In genomic region chr16:20300312-20301097, GRCh38 we compare ENCODE assay signal across 8 cellular contexts. TPM values are rescaled to one million over a fixed set of nuclear protein-coding genes. Genes with fewer than 3 reads are reported as not detected.
A peak's percentile ranks its signal among the peaks of the same experiment; 100 is the strongest.
DNase-seq lines count a peak whose midpoint lies in the region; ATAC-seq and TF ChIP-seq lines count a peak whose summit lies in the region.

No MANE protein-coding gene starts in this region.

- H3K4me3 ChIP-seq in SU-DHL-6 (ENCODE audit: insufficient read depth, low read length, poor library complexity, severe bottlenecking): no peak overlapping the region
- no peak overlapping the region for H3K4me3 ChIP-seq in mesenchymal stem cell (ENCODE audit: insufficient read depth in 1 of 2, low read depth in 1 of 2, low read length in 2 of 2)

- no peaks in the 10 kb centered on the region for H3K9me2 ChIP-seq in SU-DHL-6 (replicated peaks; ENCODE audit: insufficient read depth, low read length)

- 26% methylated on average over 16 of the region's 16 CpGs for WGBS in mesenchymal stem cell

- H3K36me3 Mint-ChIP-seq in type B pancreatic cell: no peaks in the 10 kb centered on the region

- H2BK15ac ChIP-seq in mesenchymal stem cell (ENCODE audit: low read depth, poor library complexity, severe bottlenecking): no peak overlapping the region

- H3K4me1 Mint-ChIP-seq in type B pancreatic cell (ENCODE audit: unreplicated experiment): no peaks in the 10 kb centered on the region

- H3F3A ChIP-seq in SU-DHL-6 (ENCODE audit: insufficient read depth): no peaks in the 10 kb centered on the region

- no peak overlapping the region for H3K4ac ChIP-seq in mesenchymal stem cell (ENCODE audit: low read depth in 1 of 2, low read length in 2 of 2)

- H3K27ac Mint-ChIP-seq in type B pancreatic cell: no peak overlapping the region

- H3K4me3 Mint-ChIP-seq in type B pancreatic cell: no peak overlapping the region

- no peaks in the 10 kb centered on the region for H3K79me1 ChIP-seq in mesenchymal stem cell (replicated peaks; ENCODE audit: low read length, poor library complexity, severe bottlenecking)

- H2AFZ ChIP-seq in SU-DHL-6 (ENCODE audit: low read depth, low read length, severe bottlenecking) (no peak overlapping the region), mesenchymal stem cell (ENCODE audit: low read depth, low read length) (no peak overlapping the region)

- H2BK5ac ChIP-seq in mesenchymal stem cell (ENCODE audit: low read depth, low read length, poor library complexity, severe bottlenecking): no peak overlapping the region

- H3K14ac ChIP-seq in mesenchymal stem cell (ENCODE audit: low read length in 2 of 2): no peak overlapping the region

- H4K8ac ChIP-seq in mesenchymal stem cell (ENCODE audit: low read length): no peak overlapping the region

- ATAC-seq in GM21367 (IDR thresholded peaks at IDR 0.05; ENCODE audit: unreplicated experiment): peak; percentile 74

- H3K27ac ChIP-seq in SU-DHL-6 (ENCODE audit: low read depth, low read length) (no peak overlapping the region), mesenchymal stem cell (ENCODE audit: low read length, poor library complexity, severe bottlenecking) (no peak overlapping the region)

- no peaks in the 10 kb centered on the region for H3K36me3 ChIP-seq in SU-DHL-6 (ENCODE audit: low read length)
- H3K36me3 ChIP-seq in mesenchymal stem cell (ENCODE audit: control insufficient read depth in 1 of 2, insufficient read depth in 2 of 2, low read depth in 1 of 2, low read length in 2 of 2): no peaks in the 10 kb centered on the region

- no peak overlapping the region for H2BK120ac ChIP-seq in mesenchymal stem cell (ENCODE audit: low read depth, low read length)

- H3K18ac ChIP-seq in mesenchymal stem cell (ENCODE audit: low read depth in 1 of 2, low read length in 2 of 2): no peak overlapping the region

- no peaks in the 10 kb centered on the region for H3K9me3 Mint-ChIP-seq in type B pancreatic cell

- peak; percentile 88 for TF ChIP-seq CTCF in SU-DHL-6 (IDR thresholded peaks at IDR 0.05; ENCODE audit: insufficient read depth, low read length, poor library complexity, severe bottlenecking)
- TF ChIP-seq CTCF in type B pancreatic cell (conservative IDR thresholded peaks at IDR 0.05): peak; percentile 85

- H3K9ac ChIP-seq in SU-DHL-6 (ENCODE audit: low read length) (no peak overlapping the region), mesenchymal stem cell (ENCODE audit: low read length) (no peak overlapping the region)

- H2BK12ac ChIP-seq in mesenchymal stem cell (ENCODE audit: low read length in 2 of 2): no peak overlapping the region

- no peak overlapping the region for H3K23ac ChIP-seq in mesenchymal stem cell (ENCODE audit: low read length in 2 of 2)

- H3K27me3 Mint-ChIP-seq in type B pancreatic cell: peaks cover 37% of the 10 kb centered on the region

- no peak overlapping the region for H2AK5ac ChIP-seq in mesenchymal stem cell (ENCODE audit: low read length, severe bottlenecking)

- no peaks in the 10 kb centered on the region for H4K20me1 ChIP-seq in SU-DHL-6 (ENCODE audit: low read depth, low read length)

- H3K4me1 ChIP-seq in mesenchymal stem cell (ENCODE audit: control insufficient read depth, insufficient read depth, low read depth, low read length): peaks cover 2% of the 10 kb centered on the region

- no peaks in the 10 kb centered on the region for H3K79me2 ChIP-seq in SU-DHL-6 (ENCODE audit: insufficient read depth, low read length)

- no peak overlapping the region for H4K91ac ChIP-seq in mesenchymal stem cell (ENCODE audit: low read length)

- H3K9me3 ChIP-seq in SU-DHL-6 (ENCODE audit: insufficient read depth, low read length) (no peaks in the 10 kb centered on the region), mesenchymal stem cell (ENCODE audit: control insufficient read depth, low read length) (no peaks in the 10 kb centered on the region)

- DNase-seq in DMS114 treated with DMSO at 0.1 percent for 48 hours (lab: John Stamatoyannopoulos, UW; ENCODE audit: unreplicated experiment) (peak; percentile 43), NCI-H128 (lab: John Stamatoyannopoulos, UW; ENCODE audit: unreplicated experiment) (peak; percentile 36), dermis blood vessel endothelial cell (peak; percentile 67), mesenchymal stem cell (peak; percentile 18), type B pancreatic cell (ENCODE audit: extremely low spot score, unreplicated experiment) (no peak), amniotic stem cell (lab: John Stamatoyannopoulos, UW) (no peak)

- H3K4me2 ChIP-seq in SU-DHL-6 (ENCODE audit: low read depth, low read length, poor library complexity, severe bottlenecking): no peak overlapping the region
- no peak overlapping the region for H3K4me2 ChIP-seq in mesenchymal stem cell (ENCODE audit: low read length, poor library complexity, severe bottlenecking)

- H3K27me3 ChIP-seq in SU-DHL-6 (ENCODE audit: low read length): no peaks in the 10 kb centered on the region
- peaks cover 0 to 29% of the 10 kb centered on the region in 2 experiments for H3K27me3 ChIP-seq in mesenchymal stem cell (ENCODE audit: control insufficient read depth in 1 of 2, insufficient read depth in 1 of 2, low read length in 2 of 2)

RNA-seq across cellular contexts. Expression of gene GP2, which starts 26.8 kb away (rescaled TPM):
- total RNA-seq in dermis blood vessel endothelial cell (not detected in 2 replicates), type B pancreatic cell (ENCODE audit: low replicate concordance) (3.4 and 9.1 TPM in 2 replicates)
- polyA plus RNA-seq in mesenchymal stem cell (2013, experiment 1 of 2): not detected
- 0.03 TPM for polyA plus RNA-seq in mesenchymal stem cell (2013, experiment 2 of 2)

RNA-seq across cellular contexts. Expression of gene UMOD, which starts 52.0 kb away (rescaled TPM):
- total RNA-seq in dermis blood vessel endothelial cell (not detected in 2 replicates), type B pancreatic cell (ENCODE audit: low replicate concordance) (not detected in 2 replicates)
- polyA plus RNA-seq in mesenchymal stem cell (2013, experiment 1 of 2): not detected
- polyA plus RNA-seq in mesenchymal stem cell (2013, experiment 2 of 2): not detected

Comparison
In these comparisons a context has a peak if more than half of its experiments do, and no peak if none do; other contexts are left out.
1. DNase-seq: peak in DMS114 treated with DMSO at 0.1 percent for 48 hours (single experiment), NCI-H128 (single experiment), dermis blood vessel endothelial cell (single experiment) and mesenchymal stem cell (single experiment); none in type B pancreatic cell (single experiment) and amniotic stem cell (single experiment).